Comparison of ENCODE assay signal across 8 cellular contexts in the genomic region with DNA sequence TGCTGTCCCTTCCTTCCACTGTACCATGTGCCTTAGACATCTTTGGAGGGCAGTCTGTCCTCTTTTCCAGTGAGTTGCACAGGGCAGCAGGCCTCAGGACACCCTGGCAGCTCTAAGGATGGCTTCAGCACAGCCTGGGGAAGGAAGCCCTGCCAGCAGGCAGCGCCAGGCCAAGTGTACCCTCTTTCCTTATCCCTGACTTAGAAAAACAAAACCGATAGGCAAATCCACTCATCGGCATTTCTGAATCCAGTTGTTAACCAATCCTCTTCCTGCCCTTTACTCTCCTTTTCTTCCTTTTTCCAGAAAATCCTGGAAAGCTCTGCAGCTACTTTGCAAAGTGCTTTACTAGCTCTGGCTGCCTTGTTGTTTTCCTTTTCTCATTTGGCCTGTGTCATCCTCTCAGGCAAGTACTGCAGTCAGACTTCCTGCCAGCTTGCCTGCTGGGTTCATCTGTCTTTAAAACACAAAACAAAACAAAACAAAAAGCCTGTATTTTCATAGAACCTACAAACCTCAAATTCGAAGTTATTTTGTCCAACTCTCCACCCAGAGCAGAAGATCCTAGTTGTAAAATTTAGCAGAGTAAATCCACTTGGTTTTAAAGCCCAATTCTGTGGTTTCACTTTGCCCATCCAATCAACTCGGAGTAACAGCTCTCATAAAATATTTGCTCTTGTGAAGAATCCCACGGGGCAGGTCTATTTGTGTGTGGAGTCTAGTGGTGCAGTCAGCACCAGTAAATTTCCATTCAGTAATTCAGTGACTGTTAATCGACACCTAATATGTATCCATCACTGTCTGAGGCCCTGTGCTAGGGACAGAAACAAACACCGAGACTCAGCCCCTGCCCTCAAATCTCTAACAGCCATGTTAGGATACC. TPM values are rescaled to one million over a fixed set of nuclear protein-coding genes. Genes with fewer than 3 reads are reported as not detected.
DNase-seq lines count a peak whose midpoint lies in the region; ATAC-seq, FAIRE-seq and TF ChIP-seq lines count a peak whose summit lies in the region.

No MANE protein-coding gene starts in this region.

- H3K4me3 ChIP-seq in astrocyte (ENCODE audit: insufficient read depth, low read depth, low read length) (peak overlapping the region; percentile 36), skeletal muscle cell (ENCODE audit: low read depth, low read length) (peak overlapping the region; percentile 22)

- peak overlapping the region; percentile 85 for H3K4me2 ChIP-seq in astrocyte (ENCODE audit: low read length)

- H3K4me1 ChIP-seq in astrocyte (ENCODE audit: insufficient read depth, low read length): peaks cover 27% of the 10 kb centered on the region

- H3K9me3 ChIP-seq in astrocyte (ENCODE audit: insufficient read depth, low read depth, low read length): no peaks in the 10 kb centered on the region

- H3K27me3 ChIP-seq in astrocyte (ENCODE audit: insufficient read depth, low read length): no peaks in the 10 kb centered on the region

- peak overlapping the region; percentile 86 for H3K27ac Mint-ChIP-seq in astrocyte (ENCODE audit: unreplicated experiment)

- DNase-seq in DMS 273 (lab: John Stamatoyannopoulos, UW; ENCODE audit: unreplicated experiment): peak; percentile 86
- peak; percentile 18 for DNase-seq in NOMO-1 treated with dmso at 0.1 percent for 144 hours (lab: John Stamatoyannopoulos, UW; ENCODE audit: unreplicated experiment)
- DNase-seq in astrocyte (ENCODE audit: low read depth): peak; percentile 37
- DNase-seq in hepatic stellate cell (ENCODE audit: low spot score): peak; percentile 65
- no peak for DNase-seq in skeletal muscle cell (ENCODE audit: low read depth)
- DNase-seq in occipital lobe (lab: John Stamatoyannopoulos, UW): no peak

- peak overlapping the region; percentile 84 for H2AFZ ChIP-seq in astrocyte (ENCODE audit: low read depth, low read length)

- peak overlapping the region; percentile 77 for H3K9ac ChIP-seq in astrocyte (ENCODE audit: low read length)

- no peaks in the 10 kb centered on the region for H3K36me3 Mint-ChIP-seq in astrocyte (ENCODE audit: low read depth, unreplicated experiment)

- no peaks in the 10 kb centered on the region for H3K79me2 ChIP-seq in astrocyte (ENCODE audit: insufficient read depth, low read length)

- no peaks in the 10 kb centered on the region for H3K27me3 Mint-ChIP-seq in astrocyte (ENCODE audit: low read depth, unreplicated experiment)

- no peak for TF ChIP-seq CTCF in astrocyte (IDR thresholded peaks at IDR 0.05; ENCODE audit: insufficient read depth, low read depth, low read length)

- H3K4me3 Mint-ChIP-seq in astrocyte (ENCODE audit: unreplicated experiment): peak overlapping the region; percentile 9

- peak; percentile 17 for FAIRE-seq in astrocyte (lab: Jason Lieb, UNC)

- no peaks in the 10 kb centered on the region for H3K36me3 ChIP-seq in astrocyte (ENCODE audit: insufficient read depth, low read length)

- peak; percentile 39 for ATAC-seq in GM19324 (IDR thresholded peaks at IDR 0.05; ENCODE audit: low FRiP score, unreplicated experiment)
- ATAC-seq in HG03571 (IDR thresholded peaks at IDR 0.05; ENCODE audit: unreplicated experiment): peak; percentile 43

- peak overlapping the region; percentile 78 for H3K27ac ChIP-seq in astrocyte (ENCODE audit: low read depth, low read length)

- H4K20me1 ChIP-seq in astrocyte (ENCODE audit: insufficient read depth, low read length): no peaks in the 10 kb centered on the region

- H3K4me1 Mint-ChIP-seq in astrocyte (ENCODE audit: low read depth, unreplicated experiment): peaks cover 30% of the 10 kb centered on the region

- no peaks in the 10 kb centered on the region for H3K9me3 Mint-ChIP-seq in astrocyte (ENCODE audit: unreplicated experiment)

RNA-seq across cellular contexts. Expression of a gene that starts 45.2 kb away (rescaled TPM):
- total RNA-seq in astrocyte (194 and 205 TPM in 2 replicates), occipital lobe (22.0 TPM)

RNA-seq across cellular contexts. Expression of a gene that starts 58.3 kb away (rescaled TPM):
- total RNA-seq in astrocyte: 15.2 and 20.7 TPM in 2 replicates
- total RNA-seq in occipital lobe: 32.0 TPM

Comparison
In these comparisons a context has a peak if more than half of its experiments do, and no peak if none do; other contexts are left out.
1. DNase-seq: peak in DMS 273 (single experiment), NOMO-1 treated with dmso at 0.1 percent for 144 hours (single experiment), astrocyte (single experiment) and hepatic stellate cell (single experiment); none in skeletal muscle cell (single experiment) and occipital lobe (single experiment).